ENCODE assay signal across 19 cellular contexts in the genomic region with DNA sequence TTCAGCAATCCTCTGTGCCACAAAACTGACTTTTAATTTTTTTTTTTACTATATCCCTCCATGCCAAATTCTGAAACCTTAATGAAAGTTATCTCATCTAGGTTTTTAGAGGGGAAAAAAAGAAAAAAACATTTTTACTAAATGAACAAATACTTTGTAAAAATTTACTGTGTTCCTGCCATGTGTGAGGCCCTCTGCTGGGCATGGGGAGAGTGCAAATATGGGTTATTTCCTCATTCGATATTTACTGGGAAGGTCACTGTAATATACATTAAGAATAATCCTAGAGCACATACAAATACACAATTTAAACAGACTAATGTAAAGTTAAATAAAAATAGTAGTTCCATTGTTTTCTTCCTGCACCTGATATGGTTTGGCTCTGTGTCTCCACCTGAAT.
DNase-seq lines count a peak whose midpoint lies in the region; ATAC-seq and TF ChIP-seq lines count a peak whose summit lies in the region.
"Had no signal": no experiment of that assay in that cellular context is flagged by ENCODE, and none has a peak within 500 bp of the region (broad histone marks: within the 10 kb centered on the region; RNA-seq: fewer than 3 reads in every experiment).

No MANE protein-coding gene starts in this region.

- CTCF ChIA-PET in A673 (lab: Charles Lee) (no interaction called here), PC-9 (lab: Charles Lee) (no interaction called here)

- 61 to 64% (median 62%) methylated on average over 1 of the region's 1 CpG for WGBS in heart left ventricle, 4 donors
- 72 to 90% methylated on average over 1 of the region's 1 CpG for WGBS in gastroesophageal sphincter (ENCODE audit: low coverage in 1 of 2), 2 donors

- ATAC-seq in GM23338 = no peak
- ATAC-seq in heart left ventricle = no peak
- no peak for ATAC-seq in activated T-cell treated with anti-CD3 and anti-CD28 coated beads, Interleukin-2, amount 50 U/mL, for 4 hours
- no peak for ATAC-seq in gastroesophageal sphincter
- ATAC-seq: activated CD4-positive, alpha-beta T cell treated with anti-CD3 and anti-CD28 coated beads for 36 hours; right cardiac atrium had no signal

- no peaks in the 10 kb centered on the region for H3K79me2 ChIP-seq in GM23338 (replicated peaks; ENCODE audit: insufficient read depth)
- no peaks in the 10 kb centered on the region for H3K79me2 ChIP-seq in PC-9 (ENCODE audit: low read depth)

- no TSS peak for BruUV-seq in A673 (replicated peaks; lab: Mats Ljungman, UMichigan)
- no TSS peak for BruUV-seq in PC-9 (replicated peaks; lab: Mats Ljungman, UMichigan)

- H3K27ac Mint-ChIP-seq in GM23338 (no peak overlapping the region), endothelial cell (ENCODE audit: unreplicated experiment) (no peak overlapping the region)
- H3K27ac Mint-ChIP-seq: activated CD4-positive, alpha-beta T cell treated with anti-CD3 and anti-CD28 coated beads for 36 hours; CD4-positive, alpha-beta memory T cell had no signal

- POLR2A ChIA-PET in A673 (lab: Charles Lee; ENCODE audit: low non-redundant PET) = no interaction called here
- POLR2A ChIA-PET in PC-9 (lab: Charles Lee; ENCODE audit: unreplicated experiment) = no interaction called here

- H3K4me3 Mint-ChIP-seq in GM23338 = no peak overlapping the region
- no peak overlapping the region for H3K4me3 Mint-ChIP-seq in endothelial cell (ENCODE audit: unreplicated experiment)
- H3K4me3 Mint-ChIP-seq in activated T-cell treated with anti-CD3 and anti-CD28 coated beads, Interleukin-2, amount 50 U/mL, for 4 hours = no peak overlapping the region
- H3K4me3 Mint-ChIP-seq: activated CD4-positive, alpha-beta T cell treated with anti-CD3 and anti-CD28 coated beads for 36 hours; CD4-positive, alpha-beta memory T cell had no signal

- H3K9me3 Mint-ChIP-seq in GM23338 (peaks cover 63% of the 10 kb centered on the region), endothelial cell (ENCODE audit: unreplicated experiment) (peaks cover 15% of the 10 kb centered on the region)
- peaks cover 5% of the 10 kb centered on the region for H3K9me3 Mint-ChIP-seq in activated T-cell treated with anti-CD3 and anti-CD28 coated beads, Interleukin-2, amount 50 U/mL, for 4 hours

- TF ChIP-seq POLR2A in heart left ventricle (IDR thresholded peaks at IDR 0.05) (no peak), gastroesophageal sphincter (IDR thresholded peaks at IDR 0.05) (no peak)

- TF ChIP-seq CTCF in A673 (conservative IDR thresholded peaks at IDR 0.05; ENCODE audit: low read depth, low read length) = peak; percentile 43
- peak; percentile 22 to 38; a peak in 2 of 4 replicates for TF ChIP-seq CTCF in GM23338 (conservative IDR thresholded peaks at IDR 0.05; ENCODE audit: low read depth in 2 of 2)
- TF ChIP-seq CTCF in PC-9 (conservative IDR thresholded peaks at IDR 0.05) = peak; percentile 59
- peak; percentile 26 for TF ChIP-seq CTCF in endothelial cell (IDR thresholded peaks at IDR 0.05; ENCODE audit: unreplicated experiment)
- TF ChIP-seq CTCF in heart left ventricle (IDR thresholded peaks at IDR 0.05) = no peak
- TF ChIP-seq CTCF in gastroesophageal sphincter (IDR thresholded peaks at IDR 0.05) = no peak

- H3F3A ChIP-seq in GM23338 (replicated peaks; ENCODE audit: low read depth) (no peaks in the 10 kb centered on the region), PC-9 (ENCODE audit: insufficient read depth, low read depth) (no peaks in the 10 kb centered on the region)

- H3K36me3 ChIP-seq in A673 (ENCODE audit: insufficient read depth, low read length, poor library complexity, severe bottlenecking) = no peaks in the 10 kb centered on the region
- H3K36me3 ChIP-seq in GM23338 (ENCODE audit: insufficient read depth) = no peaks in the 10 kb centered on the region
- H3K36me3 ChIP-seq in PC-9 (ENCODE audit: low read depth) = no peaks in the 10 kb centered on the region
- H3K36me3 ChIP-seq in heart left ventricle = no peaks in the 10 kb centered on the region
- no peaks in the 10 kb centered on the region for H3K36me3 ChIP-seq in gastroesophageal sphincter
- H3K36me3 ChIP-seq: adrenal gland had no signal

- H3K4me3 ChIP-seq in A673 (ENCODE audit: low read depth, low read length, poor library complexity, severe bottlenecking) (no peak overlapping the region), GM23338 (no peak overlapping the region), PC-9 (no peak overlapping the region), heart left ventricle (no peak overlapping the region), gastroesophageal sphincter (no peak overlapping the region)
- H3K4me3 ChIP-seq: adrenal gland had no signal

- no peaks in the 10 kb centered on the region for H3K36me3 Mint-ChIP-seq in GM23338 (ENCODE audit: low read depth)
- no peaks in the 10 kb centered on the region for H3K36me3 Mint-ChIP-seq in endothelial cell (ENCODE audit: low read depth, unreplicated experiment)
- no peaks in the 10 kb centered on the region for H3K36me3 Mint-ChIP-seq in activated T-cell treated with anti-CD3 and anti-CD28 coated beads, Interleukin-2, amount 50 U/mL, for 4 hours (ENCODE audit: insufficient read depth)
- H3K36me3 Mint-ChIP-seq: CD4-positive, alpha-beta memory T cell had no signal

- H3K9me3 ChIP-seq in A673 (ENCODE audit: low read depth, low read length, poor library complexity, severe bottlenecking) (no peaks in the 10 kb centered on the region), PC-9 (ENCODE audit: insufficient read depth, low read depth) (no peaks in the 10 kb centered on the region), heart left ventricle (peaks cover 0 to 5% (median 0%) of the 10 kb centered on the region in 12 donors), gastroesophageal sphincter (no peaks in the 10 kb centered on the region)
- H3K9me3 ChIP-seq: adrenal gland had no signal

- intact Hi-C loops in A673 (cut with micrococcal nuclease; ENCODE audit: unreplicated experiment) (no loop called here), PC-9 (cut with micrococcal nuclease; ENCODE audit: unreplicated experiment) (no loop called here), heart left ventricle (cut with DNase I) (no loop called here)

- H3K9me2 ChIP-seq in GM23338 (ENCODE audit: insufficient read depth) (no peaks in the 10 kb centered on the region), PC-9 (ENCODE audit: insufficient read depth) (no peaks in the 10 kb centered on the region)

- no peaks in the 10 kb centered on the region for H3K4me1 ChIP-seq in A673 (ENCODE audit: insufficient read depth, low read length, poor library complexity, severe bottlenecking)
- H3K4me1 ChIP-seq in GM23338 (ENCODE audit: insufficient read depth) = no peaks in the 10 kb centered on the region
- no peaks in the 10 kb centered on the region for H3K4me1 ChIP-seq in PC-9 (replicated peaks; ENCODE audit: insufficient read depth)
- no peaks in the 10 kb centered on the region for H3K4me1 ChIP-seq in heart left ventricle
- H3K4me1 ChIP-seq in gastroesophageal sphincter = no peaks in the 10 kb centered on the region
- H3K4me1 ChIP-seq: adrenal gland had no signal

- no peak overlapping the region for H3K4me2 ChIP-seq in GM23338
- H3K4me2 ChIP-seq in PC-9 = no peak overlapping the region
- H3K4me2 ChIP-seq: KMS-11 had no signal

- H3K27ac ChIP-seq in A673 (ENCODE audit: low read depth, low read length, poor library complexity, severe bottlenecking) = no peak overlapping the region
- H3K27ac ChIP-seq in GM23338 (ENCODE audit: low read depth) = no peak overlapping the region
- no peak overlapping the region for H3K27ac ChIP-seq in PC-9
- no peak overlapping the region for H3K27ac ChIP-seq in heart left ventricle
- no peak overlapping the region for H3K27ac ChIP-seq in gastroesophageal sphincter
- H3K27ac ChIP-seq: adrenal gland, KMS-11 had no signal

- no peak overlapping the region for H2AFZ ChIP-seq in GM23338
- no peak overlapping the region for H2AFZ ChIP-seq in PC-9

- H3K27me3 ChIP-seq in A673 (replicated peaks; ENCODE audit: insufficient read depth, low read depth, low read length, poor library complexity) (no peaks in the 10 kb centered on the region), GM23338 (ENCODE audit: insufficient read depth) (no peaks in the 10 kb centered on the region), PC-9 (ENCODE audit: insufficient read depth, low read depth) (no peaks in the 10 kb centered on the region), heart left ventricle (no peaks in the 10 kb centered on the region), gastroesophageal sphincter (no peaks in the 10 kb centered on the region)
- H3K27me3 ChIP-seq: adrenal gland had no signal

- no peaks in the 10 kb centered on the region for H3K4me1 Mint-ChIP-seq in GM23338
- H3K4me1 Mint-ChIP-seq in endothelial cell (ENCODE audit: unreplicated experiment) = no peaks in the 10 kb centered on the region
- no peaks in the 10 kb centered on the region for H3K4me1 Mint-ChIP-seq in activated T-cell treated with anti-CD3 and anti-CD28 coated beads, Interleukin-2, amount 50 U/mL, for 4 hours (ENCODE audit: low read depth)
- H3K4me1 Mint-ChIP-seq: activated CD4-positive, alpha-beta T cell treated with anti-CD3 and anti-CD28 coated beads for 36 hours; CD4-positive, alpha-beta memory T cell had no signal

- no peak for TF ChIP-seq EP300 in gastroesophageal sphincter (IDR thresholded peaks at IDR 0.05)

- DNase-seq in A673 (ENCODE audit: low spot score) = no peak
- no peak for DNase-seq in GM23338 (ENCODE audit: low spot score)
- no peak for DNase-seq in PC-9
- no peak for DNase-seq in endothelial cell (ENCODE audit: low spot score)
- DNase-seq in activated CD4-positive, alpha-beta T cell treated with anti-CD3 and anti-CD28 coated beads, Interleukin-2, amount 50 U/mL, for 1 hour = no peak
- no peak for DNase-seq in heart left ventricle
- DNase-seq in activated T-cell treated with anti-CD3 and anti-CD28 coated beads, Interleukin-2, amount 50 U/mL, for 4 hours = no peak
- DNase-seq: activated CD4-positive, alpha-beta T cell treated with anti-CD3 and anti-CD28 coated beads for 36 hours; activated gamma-delta T cell; adrenal gland; CD4-positive, alpha-beta memory T cell; central memory CD4-positive, alpha-beta T cell; DMS53; NCI-H1417; NCI-H2171; SW 1271 had no signal

- H3K27me3 Mint-ChIP-seq in GM23338 (ENCODE audit: insufficient read depth, low read depth, poor library complexity) (no peaks in the 10 kb centered on the region), endothelial cell (ENCODE audit: unreplicated experiment) (peaks cover 9% of the 10 kb centered on the region)
- no peaks in the 10 kb centered on the region for H3K27me3 Mint-ChIP-seq in activated T-cell treated with anti-CD3 and anti-CD28 coated beads, Interleukin-2, amount 50 U/mL, for 4 hours (ENCODE audit: low read depth)
- H3K27me3 Mint-ChIP-seq: activated CD4-positive, alpha-beta T cell treated with anti-CD3 and anti-CD28 coated beads for 36 hours; CD4-positive, alpha-beta memory T cell had no signal

- H4K20me1 ChIP-seq in GM23338 (replicated peaks; ENCODE audit: insufficient read depth) (no peaks in the 10 kb centered on the region), PC-9 (ENCODE audit: insufficient read depth) (no peaks in the 10 kb centered on the region)

TF ChIP-seq in GM23338, 12 proteins besides CTCF, POLR2A, EP300 and RAD21:
- TF ChIP-seq POLR2AphosphoS5 (IDR thresholded peaks at IDR 0.05; ENCODE audit: low read depth) (no peak), NANOG (IDR thresholded peaks at IDR 0.05; ENCODE audit: borderline replicate concordance) (no peak)

Comparison
In these comparisons a context has a peak if more than half of its experiments do, and no peak if none do; other contexts are left out.
1. CTCF ChIP-seq: peak in A673 (single experiment), GM23338 (2 of 2), PC-9 (single experiment) and endothelial cell (single experiment); none in heart left ventricle (0 of 12) and gastroesophageal sphincter (0 of 4).